Comparison of ENCODE assay signal across 3 cellular contexts in genomic region chr18:3252843-3253242, GRCh38.
TF ChIP-seq lines count a peak whose summit lies in the region.

No MANE protein-coding gene starts in this region.

TF ChIP-seq in SK-N-SH, 30 proteins besides CTCF, POLR2A, EP300 and RAD21:
- TF ChIP-seq IRF3 (IDR thresholded peaks at IDR 0.05; ENCODE audit: low read depth, low read length) (no peak), NFIC (IDR thresholded peaks at IDR 0.05; ENCODE audit: borderline replicate concordance) (no peak), MEF2A (IDR thresholded peaks at IDR 0.05; ENCODE audit: borderline replicate concordance, low read depth) (no peak), FOXJ3 (CRISPR knock-in tag; IDR thresholded peaks at IDR 0.05) (no peak), PBX3 (IDR thresholded peaks at IDR 0.05) (no peak), MAX (IDR thresholded peaks at IDR 0.05; ENCODE audit: low read depth) (no peak), SMC3 (IDR thresholded peaks at IDR 0.05; ENCODE audit: low read depth, low read length) (no peak), SIN3A (IDR thresholded peaks at IDR 0.05; ENCODE audit: borderline replicate concordance, low read depth, low read length) (no peak), RCOR1 (IDR thresholded peaks at IDR 0.05; ENCODE audit: low read length) (no peak), GATA2 (CRISPR knock-in tag; IDR thresholded peaks at IDR 0.05) (no peak)
- TF ChIP-seq, protein P1, sequence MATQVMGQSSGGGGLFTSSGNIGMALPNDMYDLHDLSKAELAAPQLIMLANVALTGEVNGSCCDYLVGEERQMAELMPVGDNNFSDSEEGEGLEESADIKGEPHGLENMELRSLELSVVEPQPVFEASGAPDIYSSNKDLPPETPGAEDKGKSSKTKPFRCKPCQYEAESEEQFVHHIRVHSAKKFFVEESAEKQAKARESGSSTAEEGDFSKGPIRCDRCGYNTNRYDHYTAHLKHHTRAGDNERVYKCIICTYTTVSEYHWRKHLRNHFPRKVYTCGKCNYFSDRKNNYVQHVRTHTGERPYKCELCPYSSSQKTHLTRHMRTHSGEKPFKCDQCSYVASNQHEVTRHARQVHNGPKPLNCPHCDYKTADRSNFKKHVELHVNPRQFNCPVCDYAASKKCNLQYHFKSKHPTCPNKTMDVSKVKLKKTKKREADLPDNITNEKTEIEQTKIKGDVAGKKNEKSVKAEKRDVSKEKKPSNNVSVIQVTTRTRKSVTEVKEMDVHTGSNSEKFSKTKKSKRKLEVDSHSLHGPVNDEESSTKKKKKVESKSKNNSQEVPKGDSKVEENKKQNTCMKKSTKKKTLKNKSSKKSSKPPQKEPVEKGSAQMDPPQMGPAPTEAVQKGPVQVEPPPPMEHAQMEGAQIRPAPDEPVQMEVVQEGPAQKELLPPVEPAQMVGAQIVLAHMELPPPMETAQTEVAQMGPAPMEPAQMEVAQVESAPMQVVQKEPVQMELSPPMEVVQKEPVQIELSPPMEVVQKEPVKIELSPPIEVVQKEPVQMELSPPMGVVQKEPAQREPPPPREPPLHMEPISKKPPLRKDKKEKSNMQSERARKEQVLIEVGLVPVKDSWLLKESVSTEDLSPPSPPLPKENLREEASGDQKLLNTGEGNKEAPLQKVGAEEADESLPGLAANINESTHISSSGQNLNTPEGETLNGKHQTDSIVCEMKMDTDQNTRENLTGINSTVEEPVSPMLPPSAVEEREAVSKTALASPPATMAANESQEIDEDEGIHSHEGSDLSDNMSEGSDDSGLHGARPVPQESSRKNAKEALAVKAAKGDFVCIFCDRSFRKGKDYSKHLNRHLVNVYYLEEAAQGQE (IDR thresholded peaks at IDR 0.05; ENCODE audit: low read depth, low read length): no peak

TF ChIP-seq in SK-N-SH treated with all-trans-retinoic acid at 6 μM for 48 hours, 23 proteins besides CTCF, POLR2A, EP300 and RAD21:
- no peak for TF ChIP-seq POU6F1 (CRISPR knock-in tag; IDR thresholded peaks at IDR 0.05; ENCODE audit: borderline replicate concordance, low read depth)
- TF ChIP-seq, protein P2, sequence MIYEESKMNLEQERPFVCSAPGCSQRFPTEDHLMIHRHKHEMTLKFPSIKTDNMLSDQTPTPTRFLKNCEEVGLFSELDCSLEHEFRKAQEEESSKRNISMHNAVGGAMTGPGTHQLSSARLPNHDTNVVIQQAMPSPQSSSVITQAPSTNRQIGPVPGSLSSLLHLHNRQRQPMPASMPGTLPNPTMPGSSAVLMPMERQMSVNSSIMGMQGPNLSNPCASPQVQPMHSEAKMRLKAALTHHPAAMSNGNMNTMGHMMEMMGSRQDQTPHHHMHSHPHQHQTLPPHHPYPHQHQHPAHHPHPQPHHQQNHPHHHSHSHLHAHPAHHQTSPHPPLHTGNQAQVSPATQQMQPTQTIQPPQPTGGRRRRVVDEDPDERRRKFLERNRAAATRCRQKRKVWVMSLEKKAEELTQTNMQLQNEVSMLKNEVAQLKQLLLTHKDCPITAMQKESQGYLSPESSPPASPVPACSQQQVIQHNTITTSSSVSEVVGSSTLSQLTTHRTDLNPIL (CRISPR knock-in tag; IDR thresholded peaks at IDR 0.05; ENCODE audit: low read depth): no peak

TF ChIP-seq in K562, 482 proteins besides CTCF, POLR2A, EP300 and RAD21:
- TF ChIP-seq POLR2B (IDR thresholded peaks at IDR 0.05; ENCODE audit: low read depth, partially characterized antibody) (peak; percentile 57), ZNF124 (CRISPR knock-in tag; IDR thresholded peaks at IDR 0.05) (no peak), SMC3 (conservative IDR thresholded peaks at IDR 0.05; ENCODE audit: insufficient read depth, low read depth, low read length) (no peak), RBBP5 (IDR thresholded peaks at IDR 0.05; ENCODE audit: borderline replicate concordance, insufficient read depth, low read length, poor library complexity, severe bottlenecking) (no peak), PYGO2 (tag; IDR thresholded peaks at IDR 0.05) (no peak), ESRRA (IDR thresholded peaks at IDR 0.05; ENCODE audit: borderline replicate concordance, low read depth) (no peak), PML (IDR thresholded peaks at IDR 0.05; ENCODE audit: low read length) (peak; percentile 8; the same call in 1 of the 2 replicates), JUND (IDR thresholded peaks at IDR 0.05; ENCODE audit: borderline replicate concordance, low read depth, low read length) (no peak), JUND (tag; IDR thresholded peaks at IDR 0.05; ENCODE audit: borderline replicate concordance, low read depth, low read length) (no peak), SUPT5H (IDR thresholded peaks at IDR 0.05) (peak; percentile 53), MIER1 (IDR thresholded peaks at IDR 0.05; ENCODE audit: low read depth) (no peak), HNRNPL (IDR thresholded peaks at IDR 0.05; ENCODE audit: low read depth, low read length) (no peak), RNF219 (CRISPR knock-in tag; IDR thresholded peaks at IDR 0.05) (no peak), FOXO4 (CRISPR knock-in tag; IDR thresholded peaks at IDR 0.05) (no peak), ZNF444 (CRISPR knock-in tag; IDR thresholded peaks at IDR 0.05) (no peak), POLR2AphosphoS2 (IDR thresholded peaks at IDR 0.05; ENCODE audit: low read length) (peak; percentile 75; the same call in 1 of the 2 replicates), TCF7 (IDR thresholded peaks at IDR 0.05; ENCODE audit: borderline replicate concordance) (no peak), HSF4 (CRISPR knock-in tag; IDR thresholded peaks at IDR 0.05; ENCODE audit: borderline replicate concordance) (no peak)
- TF ChIP-seq, protein P3, sequence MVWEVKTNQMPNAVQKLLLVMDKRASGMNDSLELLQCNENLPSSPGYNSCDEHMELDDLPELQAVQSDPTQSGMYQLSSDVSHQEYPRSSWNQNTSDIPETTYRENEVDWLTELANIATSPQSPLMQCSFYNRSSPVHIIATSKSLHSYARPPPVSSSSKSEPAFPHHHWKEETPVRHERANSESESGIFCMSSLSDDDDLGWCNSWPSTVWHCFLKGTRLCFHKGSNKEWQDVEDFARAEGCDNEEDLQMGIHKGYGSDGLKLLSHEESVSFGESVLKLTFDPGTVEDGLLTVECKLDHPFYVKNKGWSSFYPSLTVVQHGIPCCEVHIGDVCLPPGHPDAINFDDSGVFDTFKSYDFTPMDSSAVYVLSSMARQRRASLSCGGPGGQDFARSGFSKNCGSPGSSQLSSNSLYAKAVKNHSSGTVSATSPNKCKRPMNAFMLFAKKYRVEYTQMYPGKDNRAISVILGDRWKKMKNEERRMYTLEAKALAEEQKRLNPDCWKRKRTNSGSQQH (CRISPR knock-in tag; IDR thresholded peaks at IDR 0.05): 0 out of 2 replicates have a peak, but pooled peaks have one; percentile 51
- TF ChIP-seq, protein P4, sequence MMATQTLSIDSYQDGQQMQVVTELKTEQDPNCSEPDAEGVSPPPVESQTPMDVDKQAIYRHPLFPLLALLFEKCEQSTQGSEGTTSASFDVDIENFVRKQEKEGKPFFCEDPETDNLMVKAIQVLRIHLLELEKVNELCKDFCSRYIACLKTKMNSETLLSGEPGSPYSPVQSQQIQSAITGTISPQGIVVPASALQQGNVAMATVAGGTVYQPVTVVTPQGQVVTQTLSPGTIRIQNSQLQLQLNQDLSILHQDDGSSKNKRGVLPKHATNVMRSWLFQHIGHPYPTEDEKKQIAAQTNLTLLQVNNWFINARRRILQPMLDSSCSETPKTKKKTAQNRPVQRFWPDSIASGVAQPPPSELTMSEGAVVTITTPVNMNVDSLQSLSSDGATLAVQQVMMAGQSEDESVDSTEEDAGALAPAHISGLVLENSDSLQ (IDR thresholded peaks at IDR 0.05): no peak
